In the genomic region with DNA sequence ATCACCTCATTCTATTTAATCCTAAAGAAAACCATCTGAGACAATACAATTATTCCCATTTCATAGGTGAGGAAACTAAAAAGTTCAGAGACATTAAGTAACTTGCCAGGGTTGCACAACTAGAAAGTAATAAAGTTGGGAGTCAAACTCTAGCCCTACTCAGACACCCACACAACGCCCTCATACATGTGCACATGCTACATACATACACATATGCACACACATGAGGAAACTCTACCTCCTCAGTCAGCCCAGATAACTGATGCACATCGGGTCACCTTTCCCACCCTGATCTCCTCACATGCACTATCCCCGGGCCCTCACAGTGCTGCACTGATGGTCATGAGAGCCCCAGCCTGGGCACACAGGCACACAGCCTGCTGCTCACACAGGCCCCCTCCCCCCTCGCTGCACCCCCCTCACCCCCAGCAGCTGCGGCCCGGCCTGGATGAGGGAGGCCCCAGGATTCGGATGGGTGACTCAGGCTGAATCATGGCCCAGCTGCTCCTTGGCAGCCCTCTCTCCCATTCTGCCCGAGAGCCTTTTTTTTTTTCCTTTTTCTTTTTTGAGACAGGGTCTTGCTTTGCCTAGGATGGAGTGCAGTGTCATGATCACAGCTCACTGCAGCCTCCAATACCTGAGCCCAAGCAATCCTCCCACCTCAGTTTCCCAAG, we compare ENCODE assay signal across 16 cellular contexts. TPM values are rescaled to one million over a fixed set of nuclear protein-coding genes. Genes with fewer than 3 reads are reported as not detected.
DNase-seq lines count a peak whose midpoint lies in the region; TF ChIP-seq lines count a peak whose summit lies in the region.
"Had no signal": no experiment of that assay in that cellular context is flagged by ENCODE, and none has a peak within 500 bp of the region (broad histone marks: within the 10 kb centered on the region; RNA-seq: fewer than 3 reads in every experiment).

No MANE protein-coding gene starts in this region.

- H3K4me3 ChIP-seq in PC-9 (no peak overlapping the region), choroid plexus epithelial cell (ENCODE audit: low read depth, low read length) (no peak overlapping the region)
- no peak overlapping the region for H3K4me3 ChIP-seq in CD4-positive, alpha-beta memory T cell (ENCODE audit: low read length in 2 of 2)
- H3K4me3 ChIP-seq: GM12878 had no signal

- peaks cover 4 to 19% (median 12%) of the 10 kb centered on the region in 4 donors for H3K4me1 Mint-ChIP-seq in CD4-positive, alpha-beta memory T cell

- H3K4me1 ChIP-seq in PC-9 (replicated peaks; ENCODE audit: insufficient read depth) = peaks cover 24% of the 10 kb centered on the region; the same call in 1 of the 2 replicates
- peaks cover 18% of the 10 kb centered on the region for H3K4me1 ChIP-seq in CD4-positive, alpha-beta memory T cell (ENCODE audit: insufficient read depth, low read length)

- DNase-seq in GM04504 (ENCODE audit: low read depth) (peak; percentile 32), PC-9 (no peak), choroid plexus epithelial cell (ENCODE audit: low read depth) (peak; percentile 68), pulmonary artery endothelial cell (ENCODE audit: low read depth, low spot score) (peak; percentile 59), globus pallidus (ENCODE audit: low spot score) (no peak), Ammon's horn (ENCODE audit: low spot score) (no peak)
- no peak for DNase-seq in CD4-positive, alpha-beta memory T cell
- no peak for DNase-seq in activated effector memory CD4-positive, alpha-beta T cell treated with anti-CD3 and anti-CD28 coated beads, Interleukin-2, amount 50 U/mL, for 16 hours
- DNase-seq: activated CD4-positive, alpha-beta T cell treated with anti-CD3 and anti-CD28 coated beads for 4 hours; Kasumi-1; NCI-H524 treated with DMSO at 0.1 percent for 48 hours; stimulated activated CD4-positive, alpha-beta T cell treated with anti-CD3 and anti-CD28 coated beads, Interleukin-2, amount 100 ng/mL, for 48 hours; stimulated activated naive CD8-positive, alpha-beta T cell treated with anti-CD3 and anti-CD28 coated beads, Interleukin-15, Interleukin-2, amounts not matched to agents 100 U/mL and 50 U/mL, for 24 hours had no signal

- H3K27ac Mint-ChIP-seq in CD4-positive, alpha-beta memory T cell = no peak overlapping the region

- H3K27me3 Mint-ChIP-seq in CD4-positive, alpha-beta memory T cell = peaks cover 33 to 55% of the 10 kb centered on the region in 2 donors

- H3K9me3 Mint-ChIP-seq in CD4-positive, alpha-beta memory T cell = no peaks in the 10 kb centered on the region

- no peaks in the 10 kb centered on the region for H3K9me3 ChIP-seq in PC-9 (ENCODE audit: insufficient read depth, low read depth)
- no peaks in the 10 kb centered on the region for H3K9me3 ChIP-seq in CD4-positive, alpha-beta memory T cell (ENCODE audit: control insufficient read depth in 1 of 2, low read length in 2 of 2)

- H3K79me2 ChIP-seq in PC-9 (ENCODE audit: low read depth) = no peaks in the 10 kb centered on the region

- no peaks in the 10 kb centered on the region for H3K9me2 ChIP-seq in PC-9 (ENCODE audit: insufficient read depth)

- POLR2A ChIA-PET in PC-9 (lab: Charles Lee; ENCODE audit: unreplicated experiment) = interaction anchor here (0.5 to 0.8 kb wide), 2 partner anchors 176 to 430 kb away, joined by 4 to 13 read pairs; no protein-coding TSS in a partner anchor
- POLR2A ChIA-PET in CD4-positive, alpha-beta memory T cell (lab: Charles Lee; ENCODE audit: partially characterized antibody) = no interaction called here

- no peaks in the 10 kb centered on the region for H3K36me3 ChIP-seq in PC-9 (ENCODE audit: low read depth)
- H3K36me3 ChIP-seq in CD4-positive, alpha-beta memory T cell (ENCODE audit: insufficient read depth, low read length) = no peaks in the 10 kb centered on the region

- intact Hi-C loops in PC-9 (cut with micrococcal nuclease; ENCODE audit: unreplicated experiment) = no loop called here
- intact Hi-C loops in CD4-positive, alpha-beta memory T cell (cut with micrococcal nuclease) = no loop called here

- H3K27ac ChIP-seq in PC-9 = no peak overlapping the region
- H3K27ac ChIP-seq in CD4-positive, alpha-beta memory T cell (ENCODE audit: low read depth, low read length) = no peak overlapping the region

- TF ChIP-seq CTCF in PC-9 (conservative IDR thresholded peaks at IDR 0.05) = no peak
- TF ChIP-seq CTCF in choroid plexus epithelial cell (conservative IDR thresholded peaks at IDR 0.05; ENCODE audit: low read depth, low read length) = no peak

- BruUV-seq in PC-9 (replicated peaks; lab: Mats Ljungman, UMichigan) = no TSS peak

- no peak overlapping the region for H2AFZ ChIP-seq in PC-9

- CTCF ChIA-PET in PC-9 (lab: Charles Lee) = no interaction called here
- CTCF ChIA-PET in CD4-positive, alpha-beta memory T cell (lab: Charles Lee; ENCODE audit: partially characterized antibody) = no interaction called here

- H3K4me2 ChIP-seq in PC-9 = peak overlapping the region; percentile 14; the same call in 1 of the 2 replicates

- H3K36me3 Mint-ChIP-seq in CD4-positive, alpha-beta memory T cell = peaks cover 0 to 1% of the 10 kb centered on the region in 2 donors

- H4K20me1 ChIP-seq in PC-9 (ENCODE audit: insufficient read depth) = no peaks in the 10 kb centered on the region

- H3F3A ChIP-seq in PC-9 (ENCODE audit: insufficient read depth, low read depth) = peaks cover 9% of the 10 kb centered on the region

- no peaks in the 10 kb centered on the region for H3K27me3 ChIP-seq in PC-9 (ENCODE audit: insufficient read depth, low read depth)
- H3K27me3 ChIP-seq in CD4-positive, alpha-beta memory T cell (ENCODE audit: insufficient read depth, low read length) = peaks cover 19% of the 10 kb centered on the region

- no peak overlapping the region for H3K4me3 Mint-ChIP-seq in CD4-positive, alpha-beta memory T cell

RNA-seq across cellular contexts. Expression of a gene that starts 5.0 kb away (rescaled TPM):
- total RNA-seq in PC-9 (2021) (7.2 and 11.0 TPM in 2 replicates), pulmonary artery endothelial cell (6.0 and 7.5 TPM in 2 replicates)
- under 1 TPM; 0.41 to 0.44 TPM for total RNA-seq in CD4-positive, alpha-beta memory T cell
- under 1 TPM in 1 of 2 donors, not detected in 1; 0.37 TPM for polyA plus RNA-seq in CD4-positive, alpha-beta memory T cell

RNA-seq across cellular contexts. Expression of a gene that starts 15.4 kb away (rescaled TPM):
- total RNA-seq in PC-9 (2021) (not detected in 2 replicates), pulmonary artery endothelial cell (0.07 TPM in 1 of 2 replicates, not detected in the other)
- not detected for total RNA-seq in CD4-positive, alpha-beta memory T cell
- not detected for polyA plus RNA-seq in CD4-positive, alpha-beta memory T cell
- total RNA-seq: GM12878, lower leg skin, osteocyte had no signal

RNA-seq across cellular contexts. Expression of a gene that starts 15.5 kb away (rescaled TPM):
- total RNA-seq in PC-9 (2021) = not detected in 2 replicates
- total RNA-seq in pulmonary artery endothelial cell = not detected in 2 replicates
- total RNA-seq in CD4-positive, alpha-beta memory T cell = not detected
- polyA plus RNA-seq in CD4-positive, alpha-beta memory T cell = not detected
- total RNA-seq: GM12878, lower leg skin, osteocyte had no signal
- polyA plus RNA-seq: GM12878 had no signal

RNA-seq across cellular contexts. Expression of a gene that starts 32.3 kb away (rescaled TPM):
- total RNA-seq in PC-9 (2021) = 81.1 and 82.1 TPM in 2 replicates
- 51.3 and 53.8 TPM in 2 replicates for total RNA-seq in pulmonary artery endothelial cell
- 10 to 100 TPM; 27.4 to 30.7 TPM for total RNA-seq in CD4-positive, alpha-beta memory T cell
- polyA plus RNA-seq in CD4-positive, alpha-beta memory T cell = 10 to 100 TPM; 16.0 to 26.7 TPM

Comparison
In these comparisons a context has a peak if more than half of its experiments do, and no peak if none do; other contexts are left out.
1. DNase-seq: peak in GM04504 (single experiment), choroid plexus epithelial cell (single experiment) and pulmonary artery endothelial cell (single experiment); none in PC-9 (0 of 2), globus pallidus (single experiment), Ammon's horn (single experiment), CD4-positive, alpha-beta memory T cell (0 of 5) and activated effector memory CD4-positive, alpha-beta T cell treated with anti-CD3 and anti-CD28 coated beads, Interleukin-2, amount 50 U/mL, for 16 hours (single experiment).